ENCODE assay signal across 1 cellular context in genomic region chr14:65413739-65414045, GRCh38.
TF ChIP-seq lines count a peak whose summit lies in the region.

No MANE protein-coding gene starts in this region.

TF ChIP-seq in H1, 55 proteins besides CTCF, POLR2A, EP300 and RAD21:
- TF ChIP-seq YY1 (IDR thresholded peaks at IDR 0.05; ENCODE audit: low read depth, low read length) (no peak), SIX5 (IDR thresholded peaks at IDR 0.05; ENCODE audit: low read depth, low read length) (no peak)
